8 cellular contexts compared by ENCODE assay signal in genomic region chr6:52663935-52664184, GRCh38. TPM values are rescaled to one million over a fixed set of nuclear protein-coding genes. Genes with fewer than 3 reads are reported as not detected.
DNase-seq lines count a peak whose midpoint lies in the region; ATAC-seq, FAIRE-seq and TF ChIP-seq lines count a peak whose summit lies in the region.

No MANE protein-coding gene starts in this region.

- peak overlapping the region; percentile 76 for H3K4me3 ChIP-seq in astrocyte (ENCODE audit: insufficient read depth, low read depth, low read length)
- H3K4me3 ChIP-seq in left lung: peak overlapping the region; percentile 55 to 76
- peak overlapping the region; percentile 63 for H3K4me3 ChIP-seq in suprapubic skin

- intact Hi-C loops in left lung (cut with DNase I): loop anchor here in 1 of 2 donors (5.0 kb wide), 1 partner anchor 247 kb away; no protein-coding TSS in a partner anchor

- no peak overlapping the region for H3T11ph ChIP-seq in H9 (ENCODE audit: low read length)

- no peak for TF ChIP-seq POLR2A in suprapubic skin (IDR thresholded peaks at IDR 0.05)

- H3K9me3 Mint-ChIP-seq in H9: no peaks in the 10 kb centered on the region
- H3K9me3 Mint-ChIP-seq in astrocyte (ENCODE audit: unreplicated experiment): no peaks in the 10 kb centered on the region
- no peaks in the 10 kb centered on the region for H3K9me3 Mint-ChIP-seq in stimulated activated effector memory CD8-positive, alpha-beta T cell treated with anti-CD3 and anti-CD28 coated beads, Interleukin-12 subunit alpha, Interleukin-12 subunit beta, amount 100 ng/mL, for 72 hours

- peak overlapping the region; percentile 32 for H3K9ac ChIP-seq in H9 (ENCODE audit: extremely low read depth, insufficient read length, low read length)
- peak overlapping the region; percentile 82 for H3K9ac ChIP-seq in astrocyte (ENCODE audit: low read length)

- H3K79me2 ChIP-seq in H9 (ENCODE audit: insufficient read depth, low read length) (no peaks in the 10 kb centered on the region), astrocyte (ENCODE audit: insufficient read depth, low read length) (peaks cover 23% of the 10 kb centered on the region)

- H3K27ac ChIP-seq in H9 (ENCODE audit: insufficient read length, low read depth, low read length) (no peak overlapping the region), astrocyte (ENCODE audit: low read depth, low read length) (peak overlapping the region; percentile 47), left lung (peak overlapping the region in 1 of 2 donors; percentile 66), suprapubic skin (no peak overlapping the region)

- no peak overlapping the region for H4K91ac ChIP-seq in H9 (ENCODE audit: insufficient read length, low read depth, low read length)

- H2AFZ ChIP-seq in H9 (ENCODE audit: low read length): no peak overlapping the region
- peak overlapping the region; percentile 87 for H2AFZ ChIP-seq in astrocyte (ENCODE audit: low read depth, low read length)

- no peak overlapping the region for H3K23ac ChIP-seq in H9 (ENCODE audit: insufficient read length, low read depth, low read length)

- H2BK5ac ChIP-seq in H9 (ENCODE audit: insufficient read length, low read length): no peak overlapping the region

- H4K20me1 ChIP-seq in H9 (ENCODE audit: control insufficient read depth, insufficient read depth, insufficient read length) (no peaks in the 10 kb centered on the region), astrocyte (ENCODE audit: insufficient read depth, low read length) (peaks cover 12% of the 10 kb centered on the region)

- DNase-seq in H9: no peak
- no peak for DNase-seq in astrocyte (ENCODE audit: low read depth)
- DNase-seq in left lung: no peak
- no peak for DNase-seq in suprapubic skin (ENCODE audit: low spot score in 2 of 2)
- DNase-seq in activated naive CD4-positive, alpha-beta T cell treated with Interleukin-2 at 50 U/mL for 16 hours: no peak
- no peak for DNase-seq in stimulated activated effector memory CD8-positive, alpha-beta T cell treated with anti-CD3 and anti-CD28 coated beads, Interleukin-12 subunit alpha, Interleukin-12 subunit beta, amount 100 ng/mL, for 72 hours (ENCODE audit: low spot score in 2 of 2)
- DNase-seq in RPMI8226: no peak
- DNase-seq in germinal center (ENCODE audit: low spot score): no peak

- no CpG with 5 or more reads among the region's 11 CpGs for WGBS in H9 (ENCODE audit: extremely low coverage, insufficient read length, low lambda C conversion rate)
- WGBS in suprapubic skin: under 1% methylated on average over 11 of the region's 11 CpGs

- no peak for FAIRE-seq in astrocyte (lab: Jason Lieb, UNC)

- TF ChIP-seq EP300 in suprapubic skin (IDR thresholded peaks at IDR 0.05): no peak

- TF ChIP-seq CTCF in H9 (conservative IDR thresholded peaks at IDR 0.05) (no peak; the same call in 2 of the 3 replicates), astrocyte (IDR thresholded peaks at IDR 0.05; ENCODE audit: insufficient read depth, low read depth, low read length) (no peak), left lung (IDR thresholded peaks at IDR 0.05) (peak in 1 of 2 donors; percentile 33), suprapubic skin (IDR thresholded peaks at IDR 0.05) (no peak)

- peaks cover 5% of the 10 kb centered on the region; the same call in 1 of the 2 replicates for H3K27me3 ChIP-seq in H9 (ENCODE audit: insufficient read depth, low read length)
- H3K27me3 ChIP-seq in astrocyte (ENCODE audit: insufficient read depth, low read length): no peaks in the 10 kb centered on the region
- peaks cover 0 to 10% of the 10 kb centered on the region in 2 donors for H3K27me3 ChIP-seq in left lung
- H3K27me3 ChIP-seq in suprapubic skin: no peaks in the 10 kb centered on the region

- no peak overlapping the region for H2AK5ac ChIP-seq in H9 (ENCODE audit: insufficient read length, low read length)

- H3K36me3 Mint-ChIP-seq in H9 (ENCODE audit: insufficient read depth in 1 of 3, low read depth in 3 of 3) (peaks cover 8 to 13% (median 12%) of the 10 kb centered on the region in 3 experiments; a peak in 6 of 7 replicates), astrocyte (ENCODE audit: low read depth, unreplicated experiment) (no peaks in the 10 kb centered on the region)
- no peaks in the 10 kb centered on the region for H3K36me3 Mint-ChIP-seq in stimulated activated effector memory CD8-positive, alpha-beta T cell treated with anti-CD3 and anti-CD28 coated beads, Interleukin-12 subunit alpha, Interleukin-12 subunit beta, amount 100 ng/mL, for 72 hours

- H3K23me2 ChIP-seq in H9 (ENCODE audit: insufficient read length, low read depth, low read length, poor library complexity, severe bottlenecking): peaks cover 13% of the 10 kb centered on the region

- no peak overlapping the region for H3K27ac Mint-ChIP-seq in H9
- no peak overlapping the region for H3K27ac Mint-ChIP-seq in astrocyte (ENCODE audit: unreplicated experiment)
- no peak overlapping the region for H3K27ac Mint-ChIP-seq in stimulated activated effector memory CD8-positive, alpha-beta T cell treated with anti-CD3 and anti-CD28 coated beads, Interleukin-12 subunit alpha, Interleukin-12 subunit beta, amount 100 ng/mL, for 72 hours

- H3K18ac ChIP-seq in H9 (ENCODE audit: insufficient read length, low read depth, low read length): no peak overlapping the region

- H2BK120ac ChIP-seq in H9 (ENCODE audit: low read depth, low read length, poor library complexity, severe bottlenecking): no peak overlapping the region

- ATAC-seq in left lung: no peak
- no peak for ATAC-seq in stimulated activated effector memory CD8-positive, alpha-beta T cell treated with anti-CD3 and anti-CD28 coated beads, Interleukin-12 subunit alpha, Interleukin-12 subunit beta, amount 100 ng/mL, for 72 hours

- H3K4me2 ChIP-seq in H9 (ENCODE audit: insufficient read depth, insufficient read length, low read length) (peak overlapping the region; percentile 68), astrocyte (ENCODE audit: low read length) (peak overlapping the region; percentile 92)

- no peak overlapping the region for H2BK12ac ChIP-seq in H9 (ENCODE audit: insufficient read length, low read depth, low read length)

- no peak overlapping the region for H2BK15ac ChIP-seq in H9 (ENCODE audit: low read depth, low read length)

- no peak overlapping the region for H4K8ac ChIP-seq in H9 (replicated peaks; ENCODE audit: insufficient read length, low read depth, low read length)

- H3K4me1 Mint-ChIP-seq in H9: no peaks in the 10 kb centered on the region
- peaks cover 4% of the 10 kb centered on the region for H3K4me1 Mint-ChIP-seq in astrocyte (ENCODE audit: low read depth, unreplicated experiment)
- no peaks in the 10 kb centered on the region for H3K4me1 Mint-ChIP-seq in stimulated activated effector memory CD8-positive, alpha-beta T cell treated with anti-CD3 and anti-CD28 coated beads, Interleukin-12 subunit alpha, Interleukin-12 subunit beta, amount 100 ng/mL, for 72 hours

- H3K27me3 Mint-ChIP-seq in H9 (ENCODE audit: low read depth) (no peaks in the 10 kb centered on the region), astrocyte (ENCODE audit: low read depth, unreplicated experiment) (no peaks in the 10 kb centered on the region)

- no peak overlapping the region for H4K5ac ChIP-seq in H9 (ENCODE audit: insufficient read length, low read depth, low read length)

- H3K9me3 ChIP-seq in H9 (ENCODE audit: control insufficient read depth, low read depth, low read length) (no peaks in the 10 kb centered on the region), astrocyte (ENCODE audit: insufficient read depth, low read depth, low read length) (no peaks in the 10 kb centered on the region), left lung (no peaks in the 10 kb centered on the region), suprapubic skin (no peaks in the 10 kb centered on the region)

- H2BK20ac ChIP-seq in H9 (ENCODE audit: low read depth, low read length, poor library complexity, severe bottlenecking): no peak overlapping the region

- no peaks in the 10 kb centered on the region for H3K79me1 ChIP-seq in H9 (ENCODE audit: insufficient read depth, low read depth, low read length, poor library complexity, severe bottlenecking)

- H3K14ac ChIP-seq in H9 (ENCODE audit: insufficient read depth, low read length): no peak overlapping the region

- H3K36me3 ChIP-seq in astrocyte (ENCODE audit: insufficient read depth, low read length) (peaks cover 3% of the 10 kb centered on the region), left lung (no peaks in the 10 kb centered on the region), suprapubic skin (no peaks in the 10 kb centered on the region)

- H3K4me3 Mint-ChIP-seq in H9 (no peak overlapping the region), astrocyte (ENCODE audit: unreplicated experiment) (no peak overlapping the region)
- no peak overlapping the region for H3K4me3 Mint-ChIP-seq in stimulated activated effector memory CD8-positive, alpha-beta T cell treated with anti-CD3 and anti-CD28 coated beads, Interleukin-12 subunit alpha, Interleukin-12 subunit beta, amount 100 ng/mL, for 72 hours

- H3K4me1 ChIP-seq in H9 (ENCODE audit: insufficient read depth, low read length): peaks cover 4% of the 10 kb centered on the region; the same call in 1 of the 2 replicates
- peaks cover 14% of the 10 kb centered on the region for H3K4me1 ChIP-seq in astrocyte (ENCODE audit: insufficient read depth, low read length)
- peaks cover 0 to 21% of the 10 kb centered on the region in 2 donors for H3K4me1 ChIP-seq in left lung
- H3K4me1 ChIP-seq in suprapubic skin: peaks cover 20% of the 10 kb centered on the region

- H3K56ac ChIP-seq in H9 (ENCODE audit: insufficient read length, low read depth, low read length): no peak overlapping the region

- H3K4ac ChIP-seq in H9 (ENCODE audit: low read depth, low read length): no peak overlapping the region

RNA-seq across cellular contexts. Expression of gene TMEM14A, which starts 7.1 kb away (rescaled TPM):
- total RNA-seq in H9 (2021): 7.3 and 10.7 TPM in 2 replicates
- 26.1 and 29.7 TPM in 2 replicates for total RNA-seq in astrocyte
- total RNA-seq in left lung: 10 to 100 TPM; 20.6 to 24.1 TPM
- total RNA-seq in suprapubic skin: 10 to 100 TPM; 10.1 to 15.7 (median 12.4) TPM
